1 cellular context compared by ENCODE assay signal in genomic region chr6:107114213-107114871, GRCh38.
TF ChIP-seq lines count a peak whose summit lies in the region.

No MANE protein-coding gene starts in this region.

TF ChIP-seq in GM12878, 131 proteins besides CTCF, POLR2A, EP300 and RAD21 (continued from another document and continues in another):
- no peak for TF ChIP-seq ZBTB40 (IDR thresholded peaks at IDR 0.05; ENCODE audit: borderline replicate concordance)
- no peak for TF ChIP-seq ZBED1 (IDR thresholded peaks at IDR 0.05; ENCODE audit: borderline replicate concordance)
- TF ChIP-seq SREBF1 (IDR thresholded peaks at IDR 0.05; ENCODE audit: low read length), result no peak
- TF ChIP-seq SMAD1 (IDR thresholded peaks at IDR 0.05; ENCODE audit: low read depth, partially characterized antibody), result no peak
- TF ChIP-seq TCF3 (IDR thresholded peaks at IDR 0.05; ENCODE audit: borderline replicate concordance, insufficient read depth, low read depth, low read length), result 0 out of 2 replicates have a peak, but pooled peaks have one; percentile 41
- TF ChIP-seq HDAC2 (IDR thresholded peaks at IDR 0.05), result no peak
- TF ChIP-seq TAF1 (IDR thresholded peaks at IDR 0.05; ENCODE audit: borderline replicate concordance, low read depth, low read length), result 0 out of 2 replicates have a peak, but pooled peaks have one; percentile 13
- no peak for TF ChIP-seq HSF1 (IDR thresholded peaks at IDR 0.05; ENCODE audit: low read depth, low read length)
- no peak for TF ChIP-seq RCOR1 (conservative IDR thresholded peaks at IDR 0.05; ENCODE audit: low read depth, low read length)
- no peak for TF ChIP-seq HDAC6 (IDR thresholded peaks at IDR 0.05; ENCODE audit: unreplicated experiment)
- no peak for TF ChIP-seq TCF7 (IDR thresholded peaks at IDR 0.05; ENCODE audit: borderline replicate concordance)
- TF ChIP-seq EGR1 (IDR thresholded peaks at IDR 0.05; ENCODE audit: borderline replicate concordance in 1 of 2, low read depth in 2 of 2, low read length in 2 of 2), result no peak
- TF ChIP-seq POLR2AphosphoS5 (IDR thresholded peaks at IDR 0.05; ENCODE audit: low read length), result no peak
- no peak for TF ChIP-seq E2F4 (IDR thresholded peaks at IDR 0.05; ENCODE audit: low read depth, low read length)
- no peak for TF ChIP-seq SPI1 (IDR thresholded peaks at IDR 0.05; ENCODE audit: borderline replicate concordance, insufficient read depth, low read depth, low read length)
- no peak for TF ChIP-seq ZBTB33 (IDR thresholded peaks at IDR 0.05)
- no peak for TF ChIP-seq ZBTB11 (CRISPR knock-in tag; IDR thresholded peaks at IDR 0.05)
- TF ChIP-seq CHD4 (IDR thresholded peaks at IDR 0.05), result no peak
- no peak for TF ChIP-seq MEF2A (IDR thresholded peaks at IDR 0.05; ENCODE audit: insufficient read depth, low read depth, low read length)
- 0 out of 2 replicates have a peak, but pooled peaks have one; percentile 47 for TF ChIP-seq CHD1 (IDR thresholded peaks at IDR 0.05; ENCODE audit: low read depth, low read length)
- no peak for TF ChIP-seq FOXK2 (IDR thresholded peaks at IDR 0.05)
- no peak for TF ChIP-seq NFIC (IDR thresholded peaks at IDR 0.05; ENCODE audit: low read depth, low read length)
- TF ChIP-seq NRF1 (conservative IDR thresholded peaks at IDR 0.05; ENCODE audit: low read depth, low read length), result no peak
- TF ChIP-seq E2F8 (IDR thresholded peaks at IDR 0.05; ENCODE audit: low read depth, partially characterized antibody), result no peak
- TF ChIP-seq ASH2L (IDR thresholded peaks at IDR 0.05; ENCODE audit: borderline replicate concordance, low read depth), result no peak
- TF ChIP-seq NFXL1 (IDR thresholded peaks at IDR 0.05; ENCODE audit: borderline replicate concordance), result no peak
- TF ChIP-seq MYC (IDR thresholded peaks at IDR 0.05; ENCODE audit: insufficient read depth, insufficient read length, insufficient replicate concordance, low read length, severe bottlenecking), result no peak
- TF ChIP-seq PAX5 (IDR thresholded peaks at IDR 0.05; ENCODE audit: borderline replicate concordance, low read depth, low read length), result no peak
- TF ChIP-seq ELK1 (IDR thresholded peaks at IDR 0.05; ENCODE audit: low read depth, low read length), result no peak
- no peak; the same call in 1 of the 2 replicates for TF ChIP-seq MTA3 (IDR thresholded peaks at IDR 0.05; ENCODE audit: borderline replicate concordance, low read length)
- TF ChIP-seq BCLAF1 (IDR thresholded peaks at IDR 0.05), result no peak
- TF ChIP-seq ATF3 (IDR thresholded peaks at IDR 0.05; ENCODE audit: borderline replicate concordance, extremely low read depth, low read depth, low read length), result no peak
- TF ChIP-seq ZNF24 (IDR thresholded peaks at IDR 0.05), result peak; percentile 75
- no peak for TF ChIP-seq TCF12 (IDR thresholded peaks at IDR 0.05; ENCODE audit: low read depth, low read length)
- TF ChIP-seq GATAD2B (conservative IDR thresholded peaks at IDR 0.05; ENCODE audit: low read depth), result peak; percentile 89
- TF ChIP-seq FOXM1 (IDR thresholded peaks at IDR 0.05; ENCODE audit: low read depth, low read length), result 0 out of 2 replicates have a peak, but pooled peaks have one; percentile 4
- 0 out of 2 replicates have a peak, but pooled peaks have one; percentile 8 for TF ChIP-seq IRF4 (IDR thresholded peaks at IDR 0.05; ENCODE audit: low read depth, low read length)
- TF ChIP-seq ZNF217 (IDR thresholded peaks at IDR 0.05), result peak; percentile 73; the same call in 1 of the 2 replicates
- no peak for TF ChIP-seq SUZ12 (IDR thresholded peaks at IDR 0.05; ENCODE audit: unreplicated experiment)
- TF ChIP-seq USF2 (IDR thresholded peaks at IDR 0.05; ENCODE audit: borderline replicate concordance, low read depth, low read length), result no peak
- no peak for TF ChIP-seq JUND (IDR thresholded peaks at IDR 0.05; ENCODE audit: low read depth, low read length)
